11 cellular contexts compared by ENCODE assay signal in the genomic region with DNA sequence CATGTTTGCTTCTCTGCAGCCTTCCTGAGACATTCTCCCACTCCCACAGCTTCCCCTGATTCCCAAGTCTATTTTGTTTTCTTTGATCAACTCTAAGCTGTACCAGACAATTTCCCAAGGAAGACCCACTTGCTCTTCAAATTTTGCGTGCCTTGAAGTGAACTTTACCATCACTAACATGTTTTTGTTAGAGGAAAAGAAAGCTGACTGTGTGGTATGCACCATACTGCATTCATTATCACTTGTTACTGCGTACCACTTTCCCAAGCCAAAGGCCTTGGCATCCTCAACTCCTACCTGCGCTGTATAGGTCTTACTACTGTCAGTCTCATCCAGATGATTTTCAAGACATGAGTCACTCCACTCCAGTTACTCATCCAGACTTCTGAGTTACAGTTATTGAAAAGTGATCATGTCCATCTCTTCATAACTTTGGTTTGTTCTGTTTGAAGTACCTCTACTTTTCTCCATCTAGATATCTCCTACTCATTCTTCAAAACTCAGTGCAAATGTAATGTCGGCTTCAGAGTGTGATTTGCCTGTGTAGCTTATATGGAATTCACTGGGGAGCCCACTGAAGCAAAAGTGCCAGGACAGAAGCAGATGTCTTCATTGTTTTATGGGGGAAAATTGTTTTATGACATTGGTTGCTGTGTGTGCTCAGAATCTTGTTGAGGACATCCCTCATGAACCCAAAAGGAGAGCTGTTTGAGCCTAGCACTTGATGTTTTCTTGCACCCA. TPM values are rescaled to one million over a fixed set of nuclear protein-coding genes. Genes with fewer than 3 reads are reported as not detected.
DNase-seq lines count a peak whose midpoint lies in the region; ATAC-seq and TF ChIP-seq lines count a peak whose summit lies in the region.
"Had no signal": no experiment of that assay in that cellular context is flagged by ENCODE, and none has a peak within 500 bp of the region (broad histone marks: within the 10 kb centered on the region; RNA-seq: fewer than 3 reads in every experiment).

No MANE protein-coding gene starts in this region.

- no peak for ATAC-seq in HG02970 (IDR thresholded peaks at IDR 0.05; ENCODE audit: low FRiP score, unreplicated experiment)

- POLR2A ChIA-PET in RWPE1 (lab: Yijun Ruan, JAX; ENCODE audit: low non-redundant PET): no interaction called here

- H3K27ac ChIP-seq in RWPE1: no peak overlapping the region

- H3K4me3 ChIP-seq in GM12865 (ENCODE audit: low read depth, low read length): no peak overlapping the region

- CTCF ChIA-PET in RWPE1 (lab: Yijun Ruan, JAX): interaction anchor here (0.6 to 1.1 kb wide), 2 partner anchors 14 to 317 kb away, joined by 3 to 4 read pairs; no protein-coding TSS in a partner anchor

- peak; percentile 5 for DNase-seq in A172 (ENCODE audit: low spot score)
- peak; percentile 60 for DNase-seq in GM12865 (ENCODE audit: low read depth)
- peak; percentile 59 for DNase-seq in RWPE1 (ENCODE audit: low spot score)
- DNase-seq in fibroblast of gingiva (ENCODE audit: low read depth): peak; percentile 10
- DNase-seq in NCI-H2081 treated with DMSO at 0.1 percent for 48 hours (lab: John Stamatoyannopoulos, UW): no peak
- DNase-seq in mesenteric fat pad (ENCODE audit: low spot score): no peak
- no peak for DNase-seq in stimulated activated naive CD4-positive, alpha-beta T cell treated with Interleukin-2 at 50 U/mL for 16 hours (lab: John Stamatoyannopoulos, UW)
- DNase-seq: activated effector memory CD4-positive, alpha-beta T cell treated with anti-CD3 and anti-CD28 coated beads, Interleukin-2, amount 50 U/mL, for 16 hours; foreskin melanocyte; NCI-H510A had no signal

- TF ChIP-seq CTCF in GM12865 (IDR thresholded peaks at IDR 0.05; ENCODE audit: insufficient read depth, low read depth, low read length, missing control alignments): no peak
- no peak for TF ChIP-seq CTCF in RWPE1 (conservative IDR thresholded peaks at IDR 0.05; ENCODE audit: low read depth)

RNA-seq across cellular contexts. Expression of gene RPS12, which starts 5.2 kb away (rescaled TPM):
- total RNA-seq in A172 (2014; rRNA removed; shearing (Covaris generic)): 995 and 1,086 TPM in 2 replicates
- 935 TPM for total RNA-seq in mesenteric fat pad

RNA-seq across cellular contexts. Expression of gene SLC18B1, which starts 21.1 kb away (rescaled TPM):
- total RNA-seq in A172 (2014; rRNA removed; shearing (Covaris generic)): 6.7 and 7.3 TPM in 2 replicates
- total RNA-seq in mesenteric fat pad: 17.8 TPM

Comparison
In these comparisons a context has a peak if more than half of its experiments do, and no peak if none do; other contexts are left out.
1. DNase-seq: peak in A172 (single experiment), GM12865 (single experiment), RWPE1 (single experiment) and fibroblast of gingiva (single experiment); none in NCI-H2081 treated with DMSO at 0.1 percent for 48 hours (single experiment), mesenteric fat pad (single experiment) and stimulated activated naive CD4-positive, alpha-beta T cell treated with Interleukin-2 at 50 U/mL for 16 hours (single experiment).